In genomic region chr15:69729167-69729748, GRCh38 we compare ENCODE assay signal across 1 cellular context.
TF ChIP-seq lines count a peak whose summit lies in the region.

No MANE protein-coding gene starts in this region.

TF ChIP-seq in GM12878, 131 proteins besides CTCF, POLR2A, EP300 and RAD21 (continued from another document):
- TF ChIP-seq USF2 (IDR thresholded peaks at IDR 0.05; ENCODE audit: borderline replicate concordance, low read depth, low read length), result no peak
